ENCODE assay signal across 9 cellular contexts in the genomic region with DNA sequence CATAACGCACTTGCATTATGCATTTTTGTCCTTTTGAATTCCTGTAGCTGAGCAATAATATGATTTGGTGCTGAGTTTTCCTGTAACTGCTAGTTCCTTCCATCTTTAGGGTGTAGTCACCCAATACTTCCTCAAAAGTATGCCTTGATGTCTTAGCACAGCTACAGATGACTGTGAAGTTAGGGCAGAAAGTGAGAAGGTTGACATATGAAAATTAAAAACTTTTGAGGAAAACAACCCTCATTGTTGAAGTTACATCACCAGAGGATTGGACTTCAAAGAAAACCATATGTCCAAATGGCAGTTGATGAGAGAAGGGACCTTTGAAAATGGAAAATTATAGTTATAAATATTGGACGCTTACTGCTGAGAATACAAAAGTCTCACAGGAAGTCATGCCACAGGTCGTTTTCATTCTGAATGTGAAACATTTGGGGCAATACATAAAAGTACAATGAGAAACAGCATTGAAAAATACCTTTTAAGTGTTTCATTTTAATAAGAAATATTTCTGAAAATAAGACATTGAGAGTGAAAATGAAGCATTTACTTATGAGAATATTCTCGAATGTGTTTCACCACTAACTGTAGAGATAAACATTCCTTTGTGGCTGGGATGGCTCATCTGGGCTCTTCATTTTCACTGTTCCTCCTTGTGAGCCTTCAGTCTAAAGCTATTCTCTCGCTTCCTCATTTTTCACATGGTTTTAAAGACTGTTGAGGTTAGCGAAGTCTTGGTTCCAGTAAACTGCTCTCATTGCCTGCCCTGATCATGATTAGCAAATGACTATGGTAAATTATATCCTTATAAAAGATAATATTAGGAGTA.
DNase-seq lines count a peak whose midpoint lies in the region; ATAC-seq, FAIRE-seq and TF ChIP-seq lines count a peak whose summit lies in the region.
"Had no signal": no experiment of that assay in that cellular context is flagged by ENCODE, and none has a peak within 500 bp of the region (broad histone marks: within the 10 kb centered on the region; RNA-seq: fewer than 3 reads in every experiment).

No MANE protein-coding gene starts in this region.

- no peak overlapping the region for H3K4me3 Mint-ChIP-seq in activated T-cell treated with anti-CD3 and anti-CD28 coated beads, Interleukin-2, amount 50 U/mL, for 4 hours

- TF ChIP-seq POLR2A in body of pancreas (IDR thresholded peaks at IDR 0.05) (no peak), Peyer's patch (IDR thresholded peaks at IDR 0.05) (no peak)

- peaks cover 2% of the 10 kb centered on the region for H3K4me1 Mint-ChIP-seq in activated T-cell treated with anti-CD3 and anti-CD28 coated beads, Interleukin-2, amount 50 U/mL, for 4 hours (ENCODE audit: low read depth)

- H3K27me3 ChIP-seq in body of pancreas, result no peaks in the 10 kb centered on the region
- H3K27me3 ChIP-seq in Peyer's patch, result no peaks in the 10 kb centered on the region
- H3K27me3 ChIP-seq: upper lobe of left lung had no signal

- H3K27me3 Mint-ChIP-seq in activated T-cell treated with anti-CD3 and anti-CD28 coated beads, Interleukin-2, amount 50 U/mL, for 4 hours (ENCODE audit: low read depth), result peaks cover 4% of the 10 kb centered on the region

- peak; percentile 14 to 52 for ATAC-seq in activated T-cell treated with anti-CD3 and anti-CD28 coated beads, Interleukin-2, amount 50 U/mL, for 4 hours
- ATAC-seq in HG02852 (IDR thresholded peaks at IDR 0.05; ENCODE audit: unreplicated experiment), result peak; percentile 90
- no peak for ATAC-seq in body of pancreas

- no peaks in the 10 kb centered on the region for H3K36me3 Mint-ChIP-seq in activated T-cell treated with anti-CD3 and anti-CD28 coated beads, Interleukin-2, amount 50 U/mL, for 4 hours (ENCODE audit: insufficient read depth)

- H3K9me3 ChIP-seq in body of pancreas (no peaks in the 10 kb centered on the region), Peyer's patch (no peaks in the 10 kb centered on the region)
- H3K9me3 ChIP-seq: upper lobe of left lung had no signal

- H3K27ac ChIP-seq in body of pancreas (peak overlapping the region in 1 of 4 donors; percentile 10), Peyer's patch (peak overlapping the region in 1 of 4 donors; percentile 40)

- no peak for FAIRE-seq in HTR-8/SVneo (lab: Jason Lieb, UNC)

- no peak overlapping the region for H3K4me3 ChIP-seq in body of pancreas
- no peak overlapping the region for H3K4me3 ChIP-seq in Peyer's patch
- H3K4me3 ChIP-seq: upper lobe of left lung had no signal

- intact Hi-C loops in body of pancreas (cut with DNase I), result no loop called here

- H3K36me3 ChIP-seq in body of pancreas (replicated peaks in 1 of 2; ENCODE audit: insufficient read depth in 1 of 2, low read depth in 2 of 2) (no peaks in the 10 kb centered on the region), Peyer's patch (no peaks in the 10 kb centered on the region)
- H3K36me3 ChIP-seq: upper lobe of left lung had no signal

- DNase-seq in activated T-cell treated with anti-CD3 and anti-CD28 coated beads, Interleukin-2, amount 50 U/mL, for 4 hours, result no peak
- DNase-seq in activated T-cell treated with anti-CD3 and anti-CD28 coated beads, Interleukin-2, amount 50 U/mL, for 1 hour, result no peak
- DNase-seq in NOMO-1 (lab: John Stamatoyannopoulos, UW; ENCODE audit: unreplicated experiment in 2 of 2), result peak; percentile 81 to 96
- peak; percentile 3 for DNase-seq in putamen (ENCODE audit: low spot score)
- no peak for DNase-seq in body of pancreas
- DNase-seq in Peyer's patch, result no peak
- no peak for DNase-seq in HTR-8/SVneo (ENCODE audit: insufficient read length, low spot score)
- DNase-seq: upper lobe of left lung had no signal

- WGBS in body of pancreas, 2 donors, result 57 to 74% methylated on average over 6 of the region's 6 CpGs

- H3K4me1 ChIP-seq in body of pancreas (no peaks in the 10 kb centered on the region), Peyer's patch (no peaks in the 10 kb centered on the region)
- H3K4me1 ChIP-seq: upper lobe of left lung had no signal

- H3K9me3 Mint-ChIP-seq in activated T-cell treated with anti-CD3 and anti-CD28 coated beads, Interleukin-2, amount 50 U/mL, for 4 hours, result no peaks in the 10 kb centered on the region

- TF ChIP-seq CTCF in body of pancreas (IDR thresholded peaks at IDR 0.05), result no peak
- no peak for TF ChIP-seq CTCF in Peyer's patch (IDR thresholded peaks at IDR 0.05)

Comparison
In these comparisons a context has a peak if more than half of its experiments do, and no peak if none do; other contexts are left out.
1. DNase-seq: peak in NOMO-1 (2 of 2) and putamen (single experiment); none in activated T-cell treated with anti-CD3 and anti-CD28 coated beads, Interleukin-2, amount 50 U/mL, for 4 hours (single experiment), activated T-cell treated with anti-CD3 and anti-CD28 coated beads, Interleukin-2, amount 50 U/mL, for 1 hour (single experiment), body of pancreas (0 of 4), Peyer's patch (0 of 3) and HTR-8/SVneo (single experiment).